1 cellular context compared by ENCODE assay signal in the genomic region with DNA sequence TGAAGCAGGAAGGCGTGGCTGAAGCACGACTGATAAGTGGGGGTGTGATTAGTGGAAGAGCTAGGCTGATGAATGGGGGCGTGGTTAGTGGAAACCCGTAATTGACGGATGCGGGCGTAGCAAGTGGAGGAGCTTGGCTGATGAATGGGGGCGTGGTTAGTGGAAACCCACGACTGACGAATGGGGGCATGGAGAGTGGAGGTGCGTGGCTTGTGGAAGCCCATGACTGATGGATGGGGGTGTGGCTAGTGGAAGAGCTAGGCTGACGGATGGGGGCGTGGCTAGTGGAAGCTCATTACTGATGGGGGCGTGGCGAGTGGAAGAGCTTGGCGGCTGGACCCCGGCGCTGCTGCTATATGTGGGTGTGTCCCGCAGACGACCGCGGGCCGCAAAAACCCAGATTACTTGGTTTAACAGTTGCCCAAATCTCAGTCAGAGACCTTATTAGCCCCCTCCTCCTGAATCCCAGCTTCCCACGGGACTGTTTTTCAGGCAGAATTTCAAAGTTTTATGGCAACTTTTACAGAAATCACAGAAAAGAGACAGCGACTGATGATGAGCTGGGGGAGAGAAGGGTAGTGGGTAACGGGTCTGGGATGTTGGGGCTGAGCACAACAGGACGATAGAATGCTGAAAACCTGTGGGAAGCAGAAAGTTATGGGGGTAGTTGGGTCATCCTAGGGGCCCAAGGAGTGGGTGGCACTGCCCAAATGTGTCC.
TF ChIP-seq lines count a peak whose summit lies in the region.

No MANE protein-coding gene starts in this region.

TF ChIP-seq in HEK293, 187 proteins besides CTCF, POLR2A, EP300 and RAD21 (continued from another document):
- TF ChIP-seq, protein P1, sequence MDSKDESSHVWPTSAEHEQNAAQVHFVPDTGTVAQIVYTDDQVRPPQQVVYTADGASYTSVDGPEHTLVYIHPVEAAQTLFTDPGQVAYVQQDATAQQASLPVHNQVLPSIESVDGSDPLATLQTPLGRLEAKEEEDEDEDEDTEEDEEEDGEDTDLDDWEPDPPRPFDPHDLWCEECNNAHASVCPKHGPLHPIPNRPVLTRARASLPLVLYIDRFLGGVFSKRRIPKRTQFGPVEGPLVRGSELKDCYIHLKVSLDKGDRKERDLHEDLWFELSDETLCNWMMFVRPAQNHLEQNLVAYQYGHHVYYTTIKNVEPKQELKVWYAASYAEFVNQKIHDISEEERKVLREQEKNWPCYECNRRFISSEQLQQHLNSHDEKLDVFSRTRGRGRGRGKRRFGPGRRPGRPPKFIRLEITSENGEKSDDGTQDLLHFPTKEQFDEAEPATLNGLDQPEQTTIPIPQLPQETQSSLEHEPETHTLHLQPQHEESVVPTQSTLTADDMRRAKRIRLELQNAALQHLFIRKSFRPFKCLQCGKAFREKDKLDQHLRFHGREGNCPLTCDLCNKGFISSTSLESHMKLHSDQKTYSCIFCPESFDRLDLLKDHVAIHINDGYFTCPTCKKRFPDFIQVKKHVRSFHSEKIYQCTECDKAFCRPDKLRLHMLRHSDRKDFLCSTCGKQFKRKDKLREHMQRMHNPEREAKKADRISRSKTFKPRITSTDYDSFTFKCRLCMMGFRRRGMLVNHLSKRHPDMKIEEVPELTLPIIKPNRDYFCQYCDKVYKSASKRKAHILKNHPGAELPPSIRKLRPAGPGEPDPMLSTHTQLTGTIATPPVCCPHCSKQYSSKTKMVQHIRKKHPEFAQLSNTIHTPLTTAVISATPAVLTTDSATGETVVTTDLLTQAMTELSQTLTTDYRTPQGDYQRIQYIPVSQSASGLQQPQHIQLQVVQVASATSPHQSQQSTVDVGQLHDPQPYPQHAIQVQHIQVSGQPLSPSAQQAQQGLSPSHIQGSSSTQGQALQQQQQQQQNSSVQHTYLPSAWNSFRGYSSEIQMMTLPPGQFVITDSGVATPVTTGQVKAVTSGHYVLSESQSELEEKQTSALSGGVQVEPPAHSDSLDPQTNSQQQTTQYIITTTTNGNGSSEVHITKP (tag by site-specific recombination; IDR thresholded peaks at IDR 0.05), result peak; percentile 83
- no peak for TF ChIP-seq ZNF324 (tag by site-specific recombination; IDR thresholded peaks at IDR 0.05)
- TF ChIP-seq ZNF510 (tag by site-specific recombination; IDR thresholded peaks at IDR 0.05; ENCODE audit: insufficient replicate concordance), result no peak
- no peak for TF ChIP-seq ZNF549 (tag by site-specific recombination; IDR thresholded peaks at IDR 0.05)
- TF ChIP-seq, protein P2, sequence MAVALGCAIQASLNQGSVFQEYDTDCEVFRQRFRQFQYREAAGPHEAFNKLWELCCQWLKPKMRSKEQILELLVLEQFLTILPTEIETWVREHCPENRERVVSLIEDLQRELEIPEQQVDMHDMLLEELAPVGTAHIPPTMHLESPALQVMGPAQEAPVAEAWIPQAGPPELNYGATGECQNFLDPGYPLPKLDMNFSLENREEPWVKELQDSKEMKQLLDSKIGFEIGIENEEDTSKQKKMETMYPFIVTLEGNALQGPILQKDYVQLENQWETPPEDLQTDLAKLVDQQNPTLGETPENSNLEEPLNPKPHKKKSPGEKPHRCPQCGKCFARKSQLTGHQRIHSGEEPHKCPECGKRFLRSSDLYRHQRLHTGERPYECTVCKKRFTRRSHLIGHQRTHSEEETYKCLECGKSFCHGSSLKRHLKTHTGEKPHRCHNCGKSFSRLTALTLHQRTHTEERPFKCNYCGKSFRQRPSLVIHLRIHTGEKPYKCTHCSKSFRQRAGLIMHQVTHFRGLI (tag by site-specific recombination; IDR thresholded peaks at IDR 0.05), result no peak
- TF ChIP-seq, protein P3, sequence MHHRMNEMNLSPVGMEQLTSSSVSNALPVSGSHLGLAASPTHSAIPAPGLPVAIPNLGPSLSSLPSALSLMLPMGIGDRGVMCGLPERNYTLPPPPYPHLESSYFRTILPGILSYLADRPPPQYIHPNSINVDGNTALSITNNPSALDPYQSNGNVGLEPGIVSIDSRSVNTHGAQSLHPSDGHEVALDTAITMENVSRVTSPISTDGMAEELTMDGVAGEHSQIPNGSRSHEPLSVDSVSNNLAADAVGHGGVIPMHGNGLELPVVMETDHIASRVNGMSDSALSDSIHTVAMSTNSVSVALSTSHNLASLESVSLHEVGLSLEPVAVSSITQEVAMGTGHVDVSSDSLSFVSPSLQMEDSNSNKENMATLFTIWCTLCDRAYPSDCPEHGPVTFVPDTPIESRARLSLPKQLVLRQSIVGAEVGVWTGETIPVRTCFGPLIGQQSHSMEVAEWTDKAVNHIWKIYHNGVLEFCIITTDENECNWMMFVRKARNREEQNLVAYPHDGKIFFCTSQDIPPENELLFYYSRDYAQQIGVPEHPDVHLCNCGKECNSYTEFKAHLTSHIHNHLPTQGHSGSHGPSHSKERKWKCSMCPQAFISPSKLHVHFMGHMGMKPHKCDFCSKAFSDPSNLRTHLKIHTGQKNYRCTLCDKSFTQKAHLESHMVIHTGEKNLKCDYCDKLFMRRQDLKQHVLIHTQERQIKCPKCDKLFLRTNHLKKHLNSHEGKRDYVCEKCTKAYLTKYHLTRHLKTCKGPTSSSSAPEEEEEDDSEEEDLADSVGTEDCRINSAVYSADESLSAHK (tag by site-specific recombination; IDR thresholded peaks at IDR 0.05), result no peak
- peak; percentile 98 for TF ChIP-seq SP3 (tag by site-specific recombination; IDR thresholded peaks at IDR 0.05)
- no peak for TF ChIP-seq ZNF175 (tag by site-specific recombination; IDR thresholded peaks at IDR 0.05)
- TF ChIP-seq ZNF837 (tag by site-specific recombination; IDR thresholded peaks at IDR 0.05), result no peak
- TF ChIP-seq KLF9 (tag by site-specific recombination; IDR thresholded peaks at IDR 0.05; ENCODE audit: low read depth), result peak; percentile 100
- TF ChIP-seq ZXDB (tag by site-specific recombination; IDR thresholded peaks at IDR 0.05), result peak; percentile 70; the same call in 1 of the 2 replicates
- peak; percentile 42 for TF ChIP-seq EGR2 (tag by site-specific recombination; IDR thresholded peaks at IDR 0.05; ENCODE audit: low read depth)
- no peak for TF ChIP-seq ZNF558 (tag by site-specific recombination; IDR thresholded peaks at IDR 0.05)
- TF ChIP-seq ZNF843 (tag by site-specific recombination; IDR thresholded peaks at IDR 0.05), result no peak
- TF ChIP-seq GLI2 (tag by site-specific recombination; IDR thresholded peaks at IDR 0.05; ENCODE audit: borderline replicate concordance, low read depth), result no peak
- peak; percentile 98 for TF ChIP-seq KLF10 (tag by site-specific recombination; IDR thresholded peaks at IDR 0.05)
- no peak for TF ChIP-seq ZNF777 (tag by site-specific recombination; IDR thresholded peaks at IDR 0.05; ENCODE audit: borderline replicate concordance)
- TF ChIP-seq ZNF341 (tag by site-specific recombination; IDR thresholded peaks at IDR 0.05; ENCODE audit: low read depth), result peak; percentile 100
- TF ChIP-seq KLF1 (tag by site-specific recombination; IDR thresholded peaks at IDR 0.05), result peak; percentile 82
- no peak for TF ChIP-seq ZBTB7A (tag by site-specific recombination; IDR thresholded peaks at IDR 0.05; ENCODE audit: low read depth)
- peak; percentile 56; the same call in 1 of the 2 replicates for TF ChIP-seq SP7 (tag by site-specific recombination; IDR thresholded peaks at IDR 0.05)
- TF ChIP-seq OSR2 (tag by site-specific recombination; IDR thresholded peaks at IDR 0.05), result no peak
- TF ChIP-seq, protein P4, sequence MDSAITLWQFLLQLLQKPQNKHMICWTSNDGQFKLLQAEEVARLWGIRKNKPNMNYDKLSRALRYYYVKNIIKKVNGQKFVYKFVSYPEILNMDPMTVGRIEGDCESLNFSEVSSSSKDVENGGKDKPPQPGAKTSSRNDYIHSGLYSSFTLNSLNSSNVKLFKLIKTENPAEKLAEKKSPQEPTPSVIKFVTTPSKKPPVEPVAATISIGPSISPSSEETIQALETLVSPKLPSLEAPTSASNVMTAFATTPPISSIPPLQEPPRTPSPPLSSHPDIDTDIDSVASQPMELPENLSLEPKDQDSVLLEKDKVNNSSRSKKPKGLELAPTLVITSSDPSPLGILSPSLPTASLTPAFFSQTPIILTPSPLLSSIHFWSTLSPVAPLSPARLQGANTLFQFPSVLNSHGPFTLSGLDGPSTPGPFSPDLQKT (IDR thresholded peaks at IDR 0.05; ENCODE audit: borderline replicate concordance, low read depth, low read length), result no peak
- no peak for TF ChIP-seq ZNF610 (tag by site-specific recombination; IDR thresholded peaks at IDR 0.05; ENCODE audit: borderline replicate concordance)
- no peak for TF ChIP-seq ZNF266 (tag by site-specific recombination; IDR thresholded peaks at IDR 0.05; ENCODE audit: low read depth)
- no peak for TF ChIP-seq ZNF169 (tag by site-specific recombination; IDR thresholded peaks at IDR 0.05)
- TF ChIP-seq SP2 (tag by site-specific recombination; IDR thresholded peaks at IDR 0.05), result peak; percentile 98
- TF ChIP-seq ZNF48 (tag by site-specific recombination; IDR thresholded peaks at IDR 0.05), result no peak
- peak; percentile 81; the same call in 1 of the 2 replicates for TF ChIP-seq KLF16 (tag by site-specific recombination; IDR thresholded peaks at IDR 0.05)
- TF ChIP-seq, protein P5, sequence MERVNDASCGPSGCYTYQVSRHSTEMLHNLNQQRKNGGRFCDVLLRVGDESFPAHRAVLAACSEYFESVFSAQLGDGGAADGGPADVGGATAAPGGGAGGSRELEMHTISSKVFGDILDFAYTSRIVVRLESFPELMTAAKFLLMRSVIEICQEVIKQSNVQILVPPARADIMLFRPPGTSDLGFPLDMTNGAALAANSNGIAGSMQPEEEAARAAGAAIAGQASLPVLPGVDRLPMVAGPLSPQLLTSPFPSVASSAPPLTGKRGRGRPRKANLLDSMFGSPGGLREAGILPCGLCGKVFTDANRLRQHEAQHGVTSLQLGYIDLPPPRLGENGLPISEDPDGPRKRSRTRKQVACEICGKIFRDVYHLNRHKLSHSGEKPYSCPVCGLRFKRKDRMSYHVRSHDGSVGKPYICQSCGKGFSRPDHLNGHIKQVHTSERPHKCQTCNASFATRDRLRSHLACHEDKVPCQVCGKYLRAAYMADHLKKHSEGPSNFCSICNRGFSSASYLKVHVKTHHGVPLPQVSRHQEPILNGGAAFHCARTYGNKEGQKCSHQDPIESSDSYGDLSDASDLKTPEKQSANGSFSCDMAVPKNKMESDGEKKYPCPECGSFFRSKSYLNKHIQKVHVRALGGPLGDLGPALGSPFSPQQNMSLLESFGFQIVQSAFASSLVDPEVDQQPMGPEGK (tag by site-specific recombination; IDR thresholded peaks at IDR 0.05), result peak; percentile 70
- TF ChIP-seq ZNF10 (tag by site-specific recombination; IDR thresholded peaks at IDR 0.05), result peak; percentile 86
- TF ChIP-seq ZBTB20 (tag by site-specific recombination; IDR thresholded peaks at IDR 0.05), result peak; percentile 24; the same call in 1 of the 2 replicates
- peak; percentile 61 for TF ChIP-seq ZFHX2 (tag by site-specific recombination; conservative IDR thresholded peaks at IDR 0.05)
- TF ChIP-seq ZNF521 (tag by site-specific recombination; IDR thresholded peaks at IDR 0.05), result no peak
- TF ChIP-seq KLF8 (tag by site-specific recombination; IDR thresholded peaks at IDR 0.05), result peak; percentile 53
